In genomic region chr9:126331964-126332748, GRCh38 we compare ENCODE assay signal across 21 cellular contexts.
DNase-seq lines count a peak whose midpoint lies in the region; FAIRE-seq and TF ChIP-seq lines count a peak whose summit lies in the region.
"Had no signal": no experiment of that assay in that cellular context is flagged by ENCODE, and none has a peak within 500 bp of the region (broad histone marks: within the 10 kb centered on the region; RNA-seq: fewer than 3 reads in every experiment).

No MANE protein-coding gene starts in this region.

- H3K4me3 ChIP-seq in BLaER1 treated with 17β-estradiol and CSF1 and Interleukin-3, amounts not matched to agents 10 nM and 100 nM = no peak overlapping the region
- H3K4me3 ChIP-seq in HEK293 (ENCODE audit: low read depth, low read length) (no peak overlapping the region), neutrophil (ENCODE audit: low read depth in 1 of 2, low read length in 1 of 2) (no peak overlapping the region)
- H3K4me3 ChIP-seq in effector memory CD4-positive, alpha-beta T cell (ENCODE audit: insufficient read depth, low read depth, low read length, poor library complexity, severe bottlenecking) = no peak overlapping the region
- H3K4me3 ChIP-seq: testis had no signal

- no peak overlapping the region for H3K9ac ChIP-seq in BLaER1 treated with 17β-estradiol and CSF1 and Interleukin-3, amounts not matched to agents 10 nM and 100 nM

- H4K20me1 ChIP-seq in BLaER1 treated with 17β-estradiol and CSF1 and Interleukin-3, amounts not matched to agents 10 nM and 100 nM = peaks cover 0 to 57% (median 0%) of the 10 kb centered on the region in 11 experiments; a peak in 6 of 22 replicates

- no peak for FAIRE-seq in HTR-8/SVneo (lab: Jason Lieb, UNC)
- FAIRE-seq: GM18507, islet of Langerhans, TTC549 had no signal

- POLR2A ChIA-PET in HEK293 (lab: Yijun Ruan, JAX) = interaction anchor here (0.6 to 0.7 kb wide), 2 partner anchors 184 to 1069 kb away, joined by 4 to 10 read pairs; no protein-coding TSS in a partner anchor

- H3K36me3 ChIP-seq in BLaER1 treated with 17β-estradiol and CSF1 and Interleukin-3, amounts not matched to agents 10 nM and 100 nM = 0 out of 22 replicates have a peak, but pooled peaks cover 0 to 3% (median 0%) of the 10 kb centered on the region in 11 experiments
- H3K36me3 ChIP-seq in HEK293 (ENCODE audit: control insufficient read depth in 2 of 2, insufficient read depth in 1 of 2, low read length in 2 of 2) (peaks cover 0 to 12% of the 10 kb centered on the region in 2 experiments; a peak in 2 of 3 replicates), neutrophil (no peaks in the 10 kb centered on the region)
- no peaks in the 10 kb centered on the region for H3K36me3 ChIP-seq in effector memory CD4-positive, alpha-beta T cell (ENCODE audit: control insufficient read depth, insufficient read depth, low read length)

- peaks cover 0 to 11% (median 0%) of the 10 kb centered on the region in 11 experiments; a peak in 5 of 22 replicates for H3K27me3 ChIP-seq in BLaER1 treated with 17β-estradiol and CSF1 and Interleukin-3, amounts not matched to agents 10 nM and 100 nM
- H3K27me3 ChIP-seq in neutrophil = no peaks in the 10 kb centered on the region
- no peaks in the 10 kb centered on the region for H3K27me3 ChIP-seq in effector memory CD4-positive, alpha-beta T cell (replicated peaks; ENCODE audit: control insufficient read depth, insufficient read depth, low read length, poor library complexity, severe bottlenecking)
- H3K27me3 ChIP-seq: testis had no signal

- CTCF ChIA-PET in HEK293 (lab: Yijun Ruan, JAX) = interaction anchor here (0.6 kb wide), 1 partner anchor 283 kb away, joined by 3 read pairs; no protein-coding TSS in a partner anchor

- TF ChIP-seq CTCF in HEK293 (tag by site-specific recombination; IDR thresholded peaks at IDR 0.05) (no peak), neutrophil (IDR thresholded peaks at IDR 0.05) (no peak)

- H3K27ac ChIP-seq in BLaER1 treated with 17β-estradiol and CSF1 and Interleukin-3, amounts not matched to agents 10 nM and 100 nM = no peak overlapping the region
- H3K27ac ChIP-seq in HEK293 (ENCODE audit: extremely low read depth, low read depth, low read length) (no peak overlapping the region), caudate nucleus (ENCODE audit: low read depth, low read length) (peak overlapping the region; percentile 4), neutrophil (peak overlapping the region; percentile 30)
- H3K27ac ChIP-seq in effector memory CD4-positive, alpha-beta T cell (ENCODE audit: insufficient read depth, low read length, poor library complexity, severe bottlenecking) = no peak overlapping the region
- H3K27ac ChIP-seq: HL-60, testis had no signal

- peak overlapping the region in 8 of 11 experiments; percentile 1 to 45 (median 26); a peak in 11 of 22 replicates for H3K4me2 ChIP-seq in BLaER1 treated with 17β-estradiol and CSF1 and Interleukin-3, amounts not matched to agents 10 nM and 100 nM

- H3K9me3 ChIP-seq in BLaER1 treated with 17β-estradiol and CSF1 and Interleukin-3, amounts not matched to agents 10 nM and 100 nM (replicated peaks in 1 of 11) = no peaks in the 10 kb centered on the region
- H3K9me3 ChIP-seq in HEK293 (ENCODE audit: control insufficient read depth, insufficient read depth, low read depth, low read length) (no peaks in the 10 kb centered on the region), neutrophil (no peaks in the 10 kb centered on the region)
- H3K9me3 ChIP-seq in effector memory CD4-positive, alpha-beta T cell (ENCODE audit: control insufficient read depth, low read length) = no peaks in the 10 kb centered on the region
- H3K9me3 ChIP-seq: testis had no signal

- peaks cover 21 to 45% (median 36%) of the 10 kb centered on the region in 10 experiments for H3K4me1 ChIP-seq in BLaER1 treated with 17β-estradiol and CSF1 and Interleukin-3, amounts not matched to agents 10 nM and 100 nM
- H3K4me1 ChIP-seq in HEK293 (ENCODE audit: control insufficient read depth, insufficient read depth, low read length) = 0 out of 2 replicates have a peak, but pooled peaks cover 6% of the 10 kb centered on the region
- H3K4me1 ChIP-seq in neutrophil (ENCODE audit: control insufficient read depth in 1 of 2, insufficient read depth in 1 of 2, low read depth in 1 of 2, low read length in 1 of 2) = peaks cover 60 to 63% of the 10 kb centered on the region in 2 experiments
- peaks cover 8% of the 10 kb centered on the region for H3K4me1 ChIP-seq in effector memory CD4-positive, alpha-beta T cell (ENCODE audit: control insufficient read depth, insufficient read depth, low read length, poor library complexity, severe bottlenecking)

- DNase-seq in caudate nucleus (lab: John Stamatoyannopoulos, UW) (no peak), glomerular visceral epithelial cell (ENCODE audit: extremely low spot score) (no peak), HTR-8/SVneo (ENCODE audit: insufficient read length, low spot score) (no peak)
- no peak for DNase-seq in effector memory CD4-positive, alpha-beta T cell
- DNase-seq: activated CD4-positive, alpha-beta T cell treated with anti-CD3 and anti-CD28 coated beads for 4 hours; activated gamma-delta T cell treated with Interleukin-2 at 50 U/mL for 16 hours; activated T-cell treated with anti-CD3 and anti-CD28 coated beads for 4 hours; anterior cingulate cortex; hippocampal formation; NCI-H1092; NCI-H2081; posterior cingulate gyrus; RPMI8226; testis had no signal

TF ChIP-seq in HEK293, 187 proteins besides CTCF, POLR2A, EP300 and RAD21:
- TF ChIP-seq ZBTB21 (tag by site-specific recombination; IDR thresholded peaks at IDR 0.05) (no peak), PRDM1 (tag by site-specific recombination; IDR thresholded peaks at IDR 0.05) (peak; percentile 70), KLF10 (tag by site-specific recombination; IDR thresholded peaks at IDR 0.05) (no peak), ZBTB8A (tag by site-specific recombination; IDR thresholded peaks at IDR 0.05) (no peak), ZNF48 (tag by site-specific recombination; IDR thresholded peaks at IDR 0.05) (no peak), ZNF221 (tag by site-specific recombination; IDR thresholded peaks at IDR 0.05; ENCODE audit: borderline replicate concordance) (no peak), ZIC2 (tag by site-specific recombination; IDR thresholded peaks at IDR 0.05) (peak; percentile 41), ZBTB7A (tag by site-specific recombination; IDR thresholded peaks at IDR 0.05; ENCODE audit: low read depth) (no peak), GLIS1 (tag by site-specific recombination; IDR thresholded peaks at IDR 0.05) (no peak), ZNF18 (tag by site-specific recombination; IDR thresholded peaks at IDR 0.05) (peak; percentile 96)

Comparison
In these comparisons a context has a peak if more than half of its experiments do, and no peak if none do; other contexts are left out.
1. H3K27ac ChIP-seq: peak in caudate nucleus (single experiment) and neutrophil (single experiment); none in BLaER1 treated with 17β-estradiol and CSF1 and Interleukin-3, amounts not matched to agents 10 nM and 100 nM (0 of 11), HEK293 (single experiment) and effector memory CD4-positive, alpha-beta T cell (single experiment).